11 cellular contexts compared by ENCODE assay signal in genomic region chr22:20203142-20204099, GRCh38. TPM values are rescaled to one million over a fixed set of nuclear protein-coding genes. Genes with fewer than 3 reads are reported as not detected.
DNase-seq lines count a peak whose midpoint lies in the region; ATAC-seq, FAIRE-seq and TF ChIP-seq lines count a peak whose summit lies in the region.
"Had no signal": no experiment of that assay in that cellular context is flagged by ENCODE, and none has a peak within 500 bp of the region (broad histone marks: within the 10 kb centered on the region; RNA-seq: fewer than 3 reads in every experiment).

No MANE protein-coding gene starts in this region.

- ATAC-seq in lung (ENCODE audit: insufficient read depth, low FRiP score) (no peak), GM21717 (IDR thresholded peaks at IDR 0.05; ENCODE audit: unreplicated experiment) (no peak), GM19324 (IDR thresholded peaks at IDR 0.05; ENCODE audit: low FRiP score, unreplicated experiment) (no peak)
- ATAC-seq: activated naive CD8-positive, alpha-beta T cell treated with anti-CD3 and anti-CD28 coated beads, Interleukin-2, amount 50 U/mL, for 24 hours had no signal

- POLR2A ChIA-PET in H1 (lab: Charles Lee; ENCODE audit: partially characterized antibody) = interaction anchor here (1.0 to 1.7 kb wide), 2 partner anchors 17 to 43 kb away, joined by 3 to 4 read pairs; no protein-coding TSS in a partner anchor

- H2BK15ac ChIP-seq in H1 (ENCODE audit: low read length) = peak overlapping the region; percentile 75; the same call in 1 of the 2 replicates

- 46% methylated on average over 11 of the region's 13 CpGs; no CpG with 5 or more reads in 1 of the 2 experiments for WGBS in H1 (ENCODE audit: extremely low coverage in 1 of 2, insufficient coverage in 1 of 2, insufficient read length in 1 of 2, insufficient replicate concordance in 2 of 2, low coverage in 1 of 2, low lambda C conversion rate in 2 of 2, missing lambda C conversion rate in 1 of 2), 2 experiments
- 39 to 61% methylated on average over 13 of the region's 13 CpGs for WGBS in lung, 2 donors

- peak overlapping the region; percentile 60 for H3K4ac ChIP-seq in H1 (replicated peaks; ENCODE audit: insufficient read length, low read depth, low read length)

- H3K79me2 ChIP-seq in H1 (ENCODE audit: control insufficient read depth in 1 of 2, insufficient read depth in 2 of 2, low read length in 2 of 2) = no peaks in the 10 kb centered on the region

- 0 out of 2 replicates have a peak overlapping the region, but pooled peaks have one; percentile 72 for H2BK20ac ChIP-seq in H1 (ENCODE audit: low read length)

- H3K4me1 ChIP-seq in H1 (replicated peaks in 1 of 4; ENCODE audit: control insufficient read depth in 3 of 4, insufficient read depth in 4 of 4, low read length in 3 of 4) (peaks cover 0 to 26% (median 16%) of the 10 kb centered on the region in 4 experiments; a peak in 6 of 7 replicates), lung (ENCODE audit: control insufficient read depth in 2 of 2, insufficient read depth in 2 of 2, low read length in 2 of 2) (peaks cover 0 to 42% of the 10 kb centered on the region in 2 donors)

- H3K36me3 ChIP-seq in H1 (ENCODE audit: control insufficient read depth in 2 of 4, insufficient read depth in 4 of 4, low read length in 3 of 4) (no peaks in the 10 kb centered on the region), lung (ENCODE audit: control insufficient read depth in 2 of 2, insufficient read depth in 2 of 2, low read length in 2 of 2) (no peaks in the 10 kb centered on the region)

- H3K23ac ChIP-seq in H1 (ENCODE audit: insufficient read length) = no peak overlapping the region

- DNase-seq in AG10803 (ENCODE audit: low read depth) (peak; percentile 9), H1 (ENCODE audit: low read depth in 1 of 2, low spot score in 2 of 2) (peak; percentile 38 to 66), lung (ENCODE audit: low spot score) (peak; percentile 43), NCI-H526 (lab: John Stamatoyannopoulos, UW) (no peak)
- DNase-seq in activated effector memory CD4-positive, alpha-beta T cell treated with anti-CD3 and anti-CD28 coated beads, Interleukin-2, amount 50 U/mL, for 16 hours = no peak
- DNase-seq: activated naive CD8-positive, alpha-beta T cell treated with anti-CD3 and anti-CD28 coated beads, Interleukin-2, amount 50 U/mL, for 24 hours; NCI-H1092 had no signal

- no peaks in the 10 kb centered on the region for H3K9me3 ChIP-seq in H1 (ENCODE audit: insufficient read depth in 2 of 2, low read depth in 1 of 2, low read length in 1 of 2)
- no peaks in the 10 kb centered on the region for H3K9me3 ChIP-seq in lung (ENCODE audit: control insufficient read depth in 2 of 2, insufficient read depth in 1 of 2, low read length in 1 of 2)

- peak overlapping the region; percentile 81 for H2BK120ac ChIP-seq in H1 (replicated peaks; ENCODE audit: low read depth, low read length)

- peak overlapping the region in 1 of 2 experiments; percentile 40; a peak in 1 of 4 replicates for H3K4me2 ChIP-seq in H1 (ENCODE audit: insufficient read depth in 1 of 2, low read depth in 2 of 2, low read length in 2 of 2)

- FAIRE-seq in H1 (lab: Jason Lieb, UNC) = no peak

- H4K20me1 ChIP-seq in H1 (replicated peaks in 1 of 2; ENCODE audit: control insufficient read depth in 1 of 2, insufficient read depth in 2 of 2, low read length in 2 of 2) = peaks cover 0 to 1% of the 10 kb centered on the region in 2 experiments

- no peak overlapping the region for H3K4me3 ChIP-seq in AG10803 (ENCODE audit: low read length)
- no peak overlapping the region for H3K4me3 ChIP-seq in H1 (ENCODE audit: extremely low read depth in 1 of 4, insufficient read depth in 2 of 4, low read depth in 3 of 4, low read length in 4 of 4)
- no peak overlapping the region for H3K4me3 ChIP-seq in lung

- no peak for TF ChIP-seq CTCF in AG10803 (conservative IDR thresholded peaks at IDR 0.05; ENCODE audit: low read length)
- no peak for TF ChIP-seq CTCF in H1 (IDR thresholded peaks at IDR 0.05; ENCODE audit: control extremely low read depth in 1 of 3, insufficient read depth in 1 of 3, low read depth in 1 of 3, low read length in 3 of 3)
- TF ChIP-seq CTCF in lung (IDR thresholded peaks at IDR 0.05; ENCODE audit: control extremely low read depth, extremely low read depth) = no peak

- H3K23me2 ChIP-seq in H1 (ENCODE audit: low read depth, low read length) = peaks cover 6% of the 10 kb centered on the region; the same call in 1 of the 2 replicates

- TF ChIP-seq EP300 in Ishikawa (IDR thresholded peaks at IDR 0.05; ENCODE audit: borderline replicate concordance) = no peak
- TF ChIP-seq EP300 in H1 (IDR thresholded peaks at IDR 0.05; ENCODE audit: borderline replicate concordance in 1 of 2, low read depth in 2 of 2, low read length in 2 of 2) = no peak

- TF ChIP-seq POLR2A in H1 (IDR thresholded peaks at IDR 0.05; ENCODE audit: control extremely low read depth in 1 of 2, low read depth in 2 of 2, low read length in 2 of 2) = no peak

- peak overlapping the region; percentile 89; the same call in 1 of the 2 replicates for H2AK5ac ChIP-seq in H1 (ENCODE audit: low read depth, low read length)

- peak overlapping the region; percentile 57 for H4K5ac ChIP-seq in H1 (ENCODE audit: insufficient read length, low read depth, low read length)

- no peak overlapping the region for H3K14ac ChIP-seq in H1 (ENCODE audit: insufficient read length)

- CTCF ChIA-PET in H1 (lab: Charles Lee; ENCODE audit: partially characterized antibody) = interaction anchor here (0.8 to 5.5 kb wide), 11 partner anchors 10 to 66 kb away, joined by 3 to 34 read pairs (median 4); no protein-coding TSS in a partner anchor

- H4K91ac ChIP-seq in H1 (replicated peaks; ENCODE audit: insufficient read length, low read length) = peak overlapping the region; percentile 93

- no peak overlapping the region for H3K9ac ChIP-seq in H1 (replicated peaks in 1 of 4; ENCODE audit: extremely low read depth in 1 of 4, low read depth in 3 of 4, low read length in 3 of 4)

- H3K18ac ChIP-seq in H1 (ENCODE audit: extremely low read depth, low read length) = peak overlapping the region; percentile 51; the same call in 1 of the 2 replicates

- no peaks in the 10 kb centered on the region for H3K79me1 ChIP-seq in H1 (ENCODE audit: low read depth, low read length)

- H4K8ac ChIP-seq in H1 (ENCODE audit: extremely low read depth, insufficient read depth, low read length) = peak overlapping the region; percentile 4

- TF ChIP-seq RAD21 in Ishikawa (IDR thresholded peaks at IDR 0.05; ENCODE audit: low read depth) = no peak
- TF ChIP-seq RAD21 in H1 (IDR thresholded peaks at IDR 0.05 in 1 of 2, conservative IDR thresholded peaks at IDR 0.05 in 1 of 2; ENCODE audit: low read depth in 2 of 2, low read length in 2 of 2) = no peak

- no peaks in the 10 kb centered on the region for H3K27me3 ChIP-seq in H1 (replicated peaks in 1 of 4; ENCODE audit: control insufficient read depth in 3 of 4, extremely low read depth in 1 of 4, insufficient read depth in 3 of 4, low read length in 3 of 4)
- no peaks in the 10 kb centered on the region for H3K27me3 ChIP-seq in lung (ENCODE audit: control insufficient read depth, insufficient read depth)

- peak overlapping the region; percentile 94; the same call in 1 of the 2 replicates for H2BK12ac ChIP-seq in H1 (ENCODE audit: low read depth, low read length)

- H3K56ac ChIP-seq in H1 (replicated peaks; ENCODE audit: insufficient read length, low read depth, low read length) = no peak overlapping the region

- H3K27ac ChIP-seq in H1 (ENCODE audit: low read depth, low read length) = no peak overlapping the region
- H3K27ac ChIP-seq in lung (ENCODE audit: low read depth in 1 of 2, low read length in 1 of 2) = peak overlapping the region in 1 of 2 donors; percentile 80

- peak overlapping the region; percentile 63; the same call in 1 of the 2 replicates for H2AFZ ChIP-seq in H1 (ENCODE audit: low read length)

- peak overlapping the region; percentile 87; the same call in 1 of the 2 replicates for H2BK5ac ChIP-seq in H1 (ENCODE audit: low read depth, low read length)

TF ChIP-seq in H1, 55 proteins besides CTCF, POLR2A, EP300 and RAD21:
- peak; percentile 65 for TF ChIP-seq TEAD4 (IDR thresholded peaks at IDR 0.05; ENCODE audit: low read depth, low read length)
- no peak for TF ChIP-seq JUND (IDR thresholded peaks at IDR 0.05; ENCODE audit: low read length)

RNA-seq across cellular contexts. Expression of gene CCDC188, which starts 52.6 kb away (rescaled TPM):
- total RNA-seq in H1 (2021; fragmentation: NEBNext Ultra II Directional; extraction: Animal tissue kit (Norgen Biotek cat#: 25700)) = not detected in 2 replicates
- not detected in 2 replicates for polyA plus RNA-seq in H1 (2011; rRNA removed)
- polyA plus RNA-seq in H1 (2011; cell fraction: cytosol; rRNA removed) = not detected
- not detected for polyA plus RNA-seq in H1 (2011; cell fraction: nucleus; rRNA removed)
- 0.22 TPM in 1 of 4 replicates, not detected in the others for polyA plus RNA-seq in H1 (2012, experiment 1 of 2)
- not detected for polyA plus RNA-seq in H1 (2012, experiment 2 of 2)
- not detected for polyA plus RNA-seq in H1 (2013, experiment 1 of 2)
- polyA plus RNA-seq in H1 (2013, experiment 2 of 2) = not detected
- not detected in 2 replicates for polyA minus RNA-seq in H1 (2011; rRNA and poly(A)+ RNA removed)
- not detected for polyA minus RNA-seq in H1 (2011; cell fraction: cytosol; rRNA and poly(A)+ RNA removed)
- not detected for polyA minus RNA-seq in H1 (2011; cell fraction: nucleus; rRNA and poly(A)+ RNA removed)
- 1 to 10 TPM; 1.6 to 4.0 TPM for total RNA-seq in lung
- 1 to 10 TPM in 1 of 2 donors, under 1 TPM in 1; 0.63 to 1.1 TPM for polyA plus RNA-seq in lung
- polyA plus RNA-seq: CD14-positive monocyte had no signal

Comparison
In these comparisons a context has a peak if more than half of its experiments do, and no peak if none do; other contexts are left out.
1. DNase-seq: peak in AG10803 (single experiment), H1 (2 of 2) and lung (single experiment); none in activated effector memory CD4-positive, alpha-beta T cell treated with anti-CD3 and anti-CD28 coated beads, Interleukin-2, amount 50 U/mL, for 16 hours (single experiment) and NCI-H526 (0 of 2).